In genomic region chr17:65022751-65023421, GRCh38 we compare ENCODE assay signal across 8 cellular contexts. TPM values are rescaled to one million over a fixed set of nuclear protein-coding genes. Genes with fewer than 3 reads are reported as not detected.
DNase-seq lines count a peak whose midpoint lies in the region; ATAC-seq lines count a peak whose summit lies in the region.

No MANE protein-coding gene starts in this region.

- no peak for DNase-seq in activated naive CD4-positive, alpha-beta T cell treated with anti-CD3 and anti-CD28 coated beads, Interleukin-2, amount 50 U/mL, for 72 hours (ENCODE audit: low spot score in 2 of 2)
- no peak for DNase-seq in activated naive CD4-positive, alpha-beta T cell treated with anti-CD3 and anti-CD28 coated beads, Interleukin-2, amount 10 ng/mL, durations not matched to agents 7 days and 5 days
- peak; percentile 78 for DNase-seq in NCI-H460 (ENCODE audit: extremely low read depth, low read depth)
- peak in 1 of 2 donors; percentile 27 for DNase-seq in trophoblast cell
- DNase-seq in NCI-H187 treated with DMSO at 0.1 percent for 48 hours (lab: John Stamatoyannopoulos, UW) = no peak
- DNase-seq in COLO668 (lab: John Stamatoyannopoulos, UW; ENCODE audit: unreplicated experiment) = no peak

- H3K4me3 Mint-ChIP-seq in activated naive CD4-positive, alpha-beta T cell treated with anti-CD3 and anti-CD28 coated beads, Interleukin-2, amount 10 ng/mL, durations not matched to agents 7 days and 5 days = no peak overlapping the region
- H3K4me3 Mint-ChIP-seq in dendritic cell treated with granulocyte-macrophage colony-stimulating factor and Interleukin-4, amounts not matched to agents 40 ng/mL and 50 ng/mL, for 4 days = no peak overlapping the region

- peaks cover 0 to 8% of the 10 kb centered on the region in 2 donors for H3K36me3 Mint-ChIP-seq in activated naive CD4-positive, alpha-beta T cell treated with anti-CD3 and anti-CD28 coated beads, Interleukin-2, amount 50 U/mL, for 72 hours
- peaks cover 31% of the 10 kb centered on the region for H3K36me3 Mint-ChIP-seq in activated naive CD4-positive, alpha-beta T cell treated with anti-CD3 and anti-CD28 coated beads, Interleukin-2, amount 10 ng/mL, durations not matched to agents 7 days and 5 days
- peaks cover 21% of the 10 kb centered on the region for H3K36me3 Mint-ChIP-seq in dendritic cell treated with granulocyte-macrophage colony-stimulating factor and Interleukin-4, amounts not matched to agents 40 ng/mL and 50 ng/mL, for 4 days (ENCODE audit: low read depth)

- H3K79me1 ChIP-seq in trophoblast cell (ENCODE audit: low read length) = no peaks in the 10 kb centered on the region

- H3K14ac ChIP-seq in trophoblast cell (ENCODE audit: low read length) = no peak overlapping the region

- H3K36me3 ChIP-seq in trophoblast cell (ENCODE audit: control insufficient read depth in 1 of 2, insufficient read depth in 2 of 2, low read length in 2 of 2) = peaks cover 0 to 5% of the 10 kb centered on the region in 2 experiments

- H3K27me3 ChIP-seq in trophoblast cell (ENCODE audit: insufficient read depth, low read length) = no peaks in the 10 kb centered on the region

- no peak overlapping the region for H2BK120ac ChIP-seq in trophoblast cell (ENCODE audit: insufficient read depth, low read length, poor library complexity)

- peak overlapping the region in 1 of 2 donors; percentile 60 for H3K27ac Mint-ChIP-seq in activated naive CD4-positive, alpha-beta T cell treated with anti-CD3 and anti-CD28 coated beads, Interleukin-2, amount 50 U/mL, for 72 hours
- no peak overlapping the region for H3K27ac Mint-ChIP-seq in activated naive CD4-positive, alpha-beta T cell treated with anti-CD3 and anti-CD28 coated beads, Interleukin-2, amount 10 ng/mL, durations not matched to agents 7 days and 5 days
- H3K27ac Mint-ChIP-seq in dendritic cell treated with granulocyte-macrophage colony-stimulating factor and Interleukin-4, amounts not matched to agents 40 ng/mL and 50 ng/mL, for 4 days = peak overlapping the region; percentile 2

- H3K4me2 ChIP-seq in trophoblast cell (ENCODE audit: low read length) = no peak overlapping the region

- H3K18ac ChIP-seq in trophoblast cell (ENCODE audit: low read length) = no peak overlapping the region

- peaks cover 0 to 7% of the 10 kb centered on the region in 2 experiments for H3K4me1 ChIP-seq in trophoblast cell (ENCODE audit: control insufficient read depth in 1 of 2, insufficient read depth in 2 of 2, low read length in 2 of 2)

- H3K79me2 ChIP-seq in trophoblast cell (ENCODE audit: control insufficient read depth, insufficient read depth, low read length, poor library complexity) = peaks cover 4% of the 10 kb centered on the region

- H3K23ac ChIP-seq in trophoblast cell (ENCODE audit: low read length) = no peak overlapping the region

- H2BK12ac ChIP-seq in trophoblast cell (ENCODE audit: low read length) = no peak overlapping the region

- H2AK5ac ChIP-seq in trophoblast cell (ENCODE audit: low read length) = no peak overlapping the region

- H4K12ac ChIP-seq in trophoblast cell (ENCODE audit: low read depth, low read length) = no peak overlapping the region

- intact Hi-C loops in dendritic cell treated with granulocyte-macrophage colony-stimulating factor and Interleukin-4, amounts not matched to agents 40 ng/mL and 50 ng/mL, for 4 days (cut with micrococcal nuclease) = loop anchor here (10.0 kb wide), 1 partner anchor 82 kb away; no protein-coding TSS in a partner anchor

- no CpG with 5 or more reads among the region's 7 CpGs for WGBS in trophoblast cell (ENCODE audit: extremely low coverage, insufficient coverage, insufficient read length)

- no peaks in the 10 kb centered on the region for H3K9me3 Mint-ChIP-seq in activated naive CD4-positive, alpha-beta T cell treated with anti-CD3 and anti-CD28 coated beads, Interleukin-2, amount 50 U/mL, for 72 hours
- no peaks in the 10 kb centered on the region for H3K9me3 Mint-ChIP-seq in activated naive CD4-positive, alpha-beta T cell treated with anti-CD3 and anti-CD28 coated beads, Interleukin-2, amount 10 ng/mL, durations not matched to agents 7 days and 5 days
- no peaks in the 10 kb centered on the region for H3K9me3 Mint-ChIP-seq in dendritic cell treated with granulocyte-macrophage colony-stimulating factor and Interleukin-4, amounts not matched to agents 40 ng/mL and 50 ng/mL, for 4 days

- peak; percentile 78 to 79 for ATAC-seq in activated naive CD4-positive, alpha-beta T cell treated with anti-CD3 and anti-CD28 coated beads, Interleukin-2, amount 50 U/mL, for 72 hours
- peak; percentile 67 for ATAC-seq in HG02571 (IDR thresholded peaks at IDR 0.05; ENCODE audit: unreplicated experiment)

- peak overlapping the region; percentile 24 for H3K4ac ChIP-seq in trophoblast cell (ENCODE audit: low read depth, low read length)

- H3K27ac ChIP-seq in trophoblast cell (ENCODE audit: low read depth, low read length) = no peak overlapping the region

- peaks cover 49% of the 10 kb centered on the region for H3K4me1 Mint-ChIP-seq in activated naive CD4-positive, alpha-beta T cell treated with anti-CD3 and anti-CD28 coated beads, Interleukin-2, amount 10 ng/mL, durations not matched to agents 7 days and 5 days
- peaks cover 67% of the 10 kb centered on the region for H3K4me1 Mint-ChIP-seq in dendritic cell treated with granulocyte-macrophage colony-stimulating factor and Interleukin-4, amounts not matched to agents 40 ng/mL and 50 ng/mL, for 4 days (ENCODE audit: low read depth)

- CTCF ChIA-PET in activated naive CD4-positive, alpha-beta T cell treated with anti-CD3 and anti-CD28 coated beads, Interleukin-2, amount 10 ng/mL, durations not matched to agents 7 days and 5 days (lab: Charles Lee) = interaction anchor here (1.1 kb wide), 1 partner anchor 9 kb away, joined by 3 read pairs; no protein-coding TSS in a partner anchor

- no peak overlapping the region for H3K9ac ChIP-seq in trophoblast cell (ENCODE audit: low read length)

- no peaks in the 10 kb centered on the region for H3K27me3 Mint-ChIP-seq in activated naive CD4-positive, alpha-beta T cell treated with anti-CD3 and anti-CD28 coated beads, Interleukin-2, amount 10 ng/mL, durations not matched to agents 7 days and 5 days
- no peaks in the 10 kb centered on the region for H3K27me3 Mint-ChIP-seq in dendritic cell treated with granulocyte-macrophage colony-stimulating factor and Interleukin-4, amounts not matched to agents 40 ng/mL and 50 ng/mL, for 4 days

- no peak overlapping the region for H2AFZ ChIP-seq in trophoblast cell (ENCODE audit: insufficient read depth, low read length, poor library complexity)

- H4K91ac ChIP-seq in trophoblast cell (ENCODE audit: low read depth, low read length) = no peak overlapping the region

- H2BK5ac ChIP-seq in trophoblast cell (ENCODE audit: low read depth, low read length, poor library complexity) = no peak overlapping the region

- no peak overlapping the region for H4K8ac ChIP-seq in trophoblast cell (ENCODE audit: low read depth, low read length)

- no peak overlapping the region for H3K4me3 ChIP-seq in trophoblast cell (ENCODE audit: low read depth, low read length)

- no peaks in the 10 kb centered on the region for H3K9me3 ChIP-seq in trophoblast cell (ENCODE audit: insufficient read depth, low read depth, low read length)

RNA-seq across cellular contexts. Expression of gene GNA13, which starts 33.7 kb away (rescaled TPM):
- 10 to 100 TPM; 53.0 to 74.7 TPM for total RNA-seq in activated naive CD4-positive, alpha-beta T cell treated with anti-CD3 and anti-CD28 coated beads, Interleukin-2, amount 50 U/mL, for 72 hours
- 52.9 and 56.1 TPM in 2 replicates for total RNA-seq in NCI-H460 (2014; rRNA removed; shearing (Covaris generic))
- polyA plus RNA-seq in NCI-H460 (2014; cell fraction: nucleus; rRNA removed) = 31.1 and 45.9 TPM in 2 replicates
- 86.8 and 89.6 TPM in 2 replicates for polyA plus RNA-seq in trophoblast cell (2013)
